ENCODE assay signal across 10 cellular contexts in the genomic region with DNA sequence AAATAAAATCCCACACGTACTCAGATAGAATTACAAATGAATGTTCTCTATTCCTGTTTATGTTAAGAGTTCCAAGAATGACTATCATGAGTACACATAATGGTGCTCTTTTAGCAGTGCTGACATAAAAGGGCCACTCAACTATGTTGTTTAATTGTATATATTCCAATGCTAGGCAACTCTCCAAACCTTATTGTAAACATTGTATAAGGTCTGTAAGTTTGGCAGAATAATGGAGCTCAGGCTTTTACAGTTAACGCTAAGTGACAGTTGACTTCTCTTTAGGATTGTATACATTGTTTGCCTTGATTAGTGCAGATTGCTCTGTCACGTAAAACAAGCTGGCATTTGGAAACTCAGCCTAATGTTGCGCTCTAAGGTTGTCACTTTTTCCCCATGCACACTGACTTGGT. TPM values are rescaled to one million over a fixed set of nuclear protein-coding genes. Genes with fewer than 3 reads are reported as not detected.
DNase-seq lines count a peak whose midpoint lies in the region; ATAC-seq and TF ChIP-seq lines count a peak whose summit lies in the region.
"Had no signal": no experiment of that assay in that cellular context is flagged by ENCODE, and none has a peak within 500 bp of the region (broad histone marks: within the 10 kb centered on the region; RNA-seq: fewer than 3 reads in every experiment).

No MANE protein-coding gene starts in this region.

- no peak overlapping the region for H3K4me2 ChIP-seq in OCI-LY7 (ENCODE audit: low read length)

- TF ChIP-seq CTCF in esophagus muscularis mucosa (IDR thresholded peaks at IDR 0.05) (no peak), OCI-LY7 (conservative IDR thresholded peaks at IDR 0.05; ENCODE audit: low read length) (no peak)

- CTCF ChIA-PET in OCI-LY7 (lab: Charles Lee; ENCODE audit: unreplicated experiment): no interaction called here

- DNase-seq in activated T-cell treated with anti-CD3 and anti-CD28 coated beads, Interleukin-2, amount 50 U/mL, for 24 hours: no peak
- DNase-seq in activated T-cell treated with anti-CD3 and anti-CD28 coated beads for 4 hours (no peak), NCI-H510A (lab: John Stamatoyannopoulos, UW) (peak; percentile 45), esophagus muscularis mucosa (ENCODE audit: extremely low spot score) (no peak), OCI-LY7 (ENCODE audit: low spot score) (no peak), EL (no peak)
- DNase-seq in stimulated activated naive CD8-positive, alpha-beta T cell treated with anti-CD3 and anti-CD28 coated beads, Interleukin-15, Interleukin-2, amounts not matched to agents 100 U/mL and 50 U/mL, for 24 hours: no peak
- DNase-seq: WERI-Rb-1 had no signal

- no peak for TF ChIP-seq POLR2A in esophagus muscularis mucosa (IDR thresholded peaks at IDR 0.05; ENCODE audit: low read depth)

- H3K4me1 ChIP-seq in esophagus muscularis mucosa (peaks cover 41 to 77% (median 75%) of the 10 kb centered on the region in 4 donors), OCI-LY7 (ENCODE audit: insufficient read depth, low read length, poor library complexity, severe bottlenecking) (no peaks in the 10 kb centered on the region)

- H3K27ac Mint-ChIP-seq in activated T-cell treated with anti-CD3 and anti-CD28 coated beads, Interleukin-2, amount 50 U/mL, for 24 hours: peak overlapping the region; percentile 76

- H3K4me3 ChIP-seq in esophagus muscularis mucosa (peak overlapping the region in 2 of 4 donors; percentile 3 to 20), OCI-LY7 (ENCODE audit: low read depth, low read length, poor library complexity, severe bottlenecking) (no peak overlapping the region)

- intact Hi-C loops in esophagus muscularis mucosa (cut with DNase I): no loop called here
- intact Hi-C loops in OCI-LY7 (cut with micrococcal nuclease; ENCODE audit: unreplicated experiment): no loop called here

- no peaks in the 10 kb centered on the region for H3K9me3 Mint-ChIP-seq in activated T-cell treated with anti-CD3 and anti-CD28 coated beads, Interleukin-2, amount 50 U/mL, for 24 hours
- H3K9me3 Mint-ChIP-seq: brain had no signal

- no TSS peak for BruUV-seq in OCI-LY7 (replicated peaks; lab: Mats Ljungman, UMichigan)

- H3K36me3 Mint-ChIP-seq in activated T-cell treated with anti-CD3 and anti-CD28 coated beads, Interleukin-2, amount 50 U/mL, for 24 hours (ENCODE audit: low read depth): no peaks in the 10 kb centered on the region
- H3K36me3 Mint-ChIP-seq: brain had no signal

- WGBS in esophagus muscularis mucosa: 33% methylated on average over 4 of the region's 4 CpGs

- H3K9me3 ChIP-seq in esophagus muscularis mucosa (no peaks in the 10 kb centered on the region), OCI-LY7 (ENCODE audit: low read length) (no peaks in the 10 kb centered on the region)

- H3K4me1 Mint-ChIP-seq in activated T-cell treated with anti-CD3 and anti-CD28 coated beads, Interleukin-2, amount 50 U/mL, for 24 hours (ENCODE audit: low read depth): peaks cover 75% of the 10 kb centered on the region

- H3K27ac ChIP-seq in esophagus muscularis mucosa (replicated peaks in 1 of 4): peak overlapping the region; percentile 54 to 71 (median 64)
- H3K27ac ChIP-seq in OCI-LY7 (ENCODE audit: low read depth, low read length, poor library complexity, severe bottlenecking): no peak overlapping the region
- H3K27ac ChIP-seq: WERI-Rb-1 had no signal

- no peak overlapping the region for H2AFZ ChIP-seq in OCI-LY7 (ENCODE audit: low read length)

- H3K36me3 ChIP-seq in esophagus muscularis mucosa (no peaks in the 10 kb centered on the region), OCI-LY7 (ENCODE audit: insufficient read depth, low read length) (no peaks in the 10 kb centered on the region)
- H3K36me3 ChIP-seq: WERI-Rb-1 had no signal

- no peaks in the 10 kb centered on the region for H3K27me3 ChIP-seq in esophagus muscularis mucosa

- H3K4me3 Mint-ChIP-seq in activated T-cell treated with anti-CD3 and anti-CD28 coated beads, Interleukin-2, amount 50 U/mL, for 24 hours: no peak overlapping the region
- H3K4me3 Mint-ChIP-seq: brain had no signal

- ATAC-seq in stimulated activated naive CD8-positive, alpha-beta T cell treated with anti-CD3 and anti-CD28 coated beads, Interleukin-15, Interleukin-2, amounts not matched to agents 100 U/mL and 50 U/mL, for 24 hours: peak; percentile 61
- no peak for ATAC-seq in esophagus mucosa

- POLR2A ChIA-PET in OCI-LY7 (lab: Charles Lee): no interaction called here

- no peak for TF ChIP-seq EP300 in esophagus muscularis mucosa (IDR thresholded peaks at IDR 0.05)

- H3K27me3 Mint-ChIP-seq in activated T-cell treated with anti-CD3 and anti-CD28 coated beads, Interleukin-2, amount 50 U/mL, for 24 hours: no peaks in the 10 kb centered on the region

- no peaks in the 10 kb centered on the region for H3K79me2 ChIP-seq in OCI-LY7 (ENCODE audit: insufficient read depth, low read depth, low read length)

- no peaks in the 10 kb centered on the region for H4K20me1 ChIP-seq in OCI-LY7 (ENCODE audit: insufficient read depth, low read length)

- H3K9me2 ChIP-seq in OCI-LY7 (ENCODE audit: insufficient read depth, low read length): no peaks in the 10 kb centered on the region

RNA-seq across cellular contexts. Expression of a gene that starts 20.8 kb away (rescaled TPM):
- total RNA-seq in esophagus muscularis mucosa: 100 to 1,000 TPM in 1 of 4 donors, 10 to 100 TPM in 3; 86.8 to 116 (median 93.1) TPM
- total RNA-seq in OCI-LY7 (2014; rRNA removed; shearing (Covaris generic)): 21.8 and 29.5 TPM in 2 replicates
- total RNA-seq in OCI-LY7 (2022): 35.7 and 40.6 TPM in 2 replicates
- total RNA-seq in esophagus mucosa: 28.2 TPM
